Comparison of ENCODE assay signal across 10 cellular contexts in the genomic region with DNA sequence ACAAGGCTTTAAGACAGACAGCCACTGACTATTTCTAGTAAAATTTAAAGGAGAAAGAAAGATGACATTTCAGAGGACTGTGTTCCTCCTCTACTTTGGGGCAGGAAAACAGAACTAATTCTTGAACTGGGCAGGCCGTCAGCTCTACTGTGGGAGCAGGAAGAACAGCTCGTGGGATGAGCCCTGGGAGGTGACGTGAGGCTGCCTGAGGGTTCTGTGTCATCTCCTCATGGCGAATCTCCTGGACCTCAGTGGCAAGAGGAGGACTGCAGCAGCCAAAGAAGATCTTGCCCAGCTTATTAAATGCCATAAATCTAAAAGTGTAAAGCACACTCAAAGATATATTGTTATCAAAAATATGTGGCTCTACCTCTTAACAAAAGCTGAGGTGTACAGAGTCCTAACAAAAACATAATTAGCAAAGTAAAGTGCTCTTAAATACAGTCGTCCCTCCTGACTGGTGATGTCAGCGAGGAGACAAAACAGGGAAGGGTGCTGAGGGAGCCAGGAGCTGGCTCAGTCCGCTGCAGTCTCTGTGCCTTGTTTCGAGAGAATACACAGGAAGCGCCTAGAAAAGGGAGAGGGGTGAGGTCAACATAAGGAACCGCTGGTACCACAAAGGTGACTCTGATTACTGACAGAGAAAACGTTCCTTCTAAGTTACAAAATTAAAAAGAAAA. TPM values are rescaled to one million over a fixed set of nuclear protein-coding genes. Genes with fewer than 3 reads are reported as not detected.
DNase-seq lines count a peak whose midpoint lies in the region; ATAC-seq and TF ChIP-seq lines count a peak whose summit lies in the region.
"Had no signal": no experiment of that assay in that cellular context is flagged by ENCODE, and none has a peak within 500 bp of the region (broad histone marks: within the 10 kb centered on the region; RNA-seq: fewer than 3 reads in every experiment).

No MANE protein-coding gene starts in this region.

- DNase-seq in activated naive CD4-positive, alpha-beta T cell treated with anti-CD3 and anti-CD28 coated beads, Interleukin-2, amount 50 U/mL, for 72 hours (ENCODE audit: low spot score in 2 of 2): no peak
- DNase-seq in activated naive CD4-positive, alpha-beta T cell (lab: John Stamatoyannopoulos, UW): no peak
- DNase-seq in right atrium auricular region (ENCODE audit: low spot score) (no peak), uterus (peak; percentile 39 to 40), hypothalamus (lab: John Stamatoyannopoulos, UW) (no peak)
- no peak for DNase-seq in activated CD8-positive, alpha-beta memory T cell treated with anti-CD3 and anti-CD28 coated beads for 24 hours
- DNase-seq: cortex of kidney, NCI-H1694 had no signal

- peaks cover 0 to 12% of the 10 kb centered on the region in 2 donors for H3K36me3 Mint-ChIP-seq in activated naive CD4-positive, alpha-beta T cell treated with anti-CD3 and anti-CD28 coated beads, Interleukin-2, amount 50 U/mL, for 72 hours
- H3K36me3 Mint-ChIP-seq in activated naive CD8-positive, alpha-beta T cell: peaks cover 2% of the 10 kb centered on the region

- no peaks in the 10 kb centered on the region for H3K9me3 Mint-ChIP-seq in activated naive CD4-positive, alpha-beta T cell treated with anti-CD3 and anti-CD28 coated beads, Interleukin-2, amount 50 U/mL, for 72 hours
- no peaks in the 10 kb centered on the region for H3K9me3 Mint-ChIP-seq in activated naive CD8-positive, alpha-beta T cell (ENCODE audit: low read depth)

- no peaks in the 10 kb centered on the region for H3K36me3 ChIP-seq in right atrium auricular region
- no peaks in the 10 kb centered on the region for H3K36me3 ChIP-seq in uterus

- H3K27ac Mint-ChIP-seq in activated naive CD4-positive, alpha-beta T cell treated with anti-CD3 and anti-CD28 coated beads, Interleukin-2, amount 50 U/mL, for 72 hours: peak overlapping the region; percentile 67 to 95
- peak overlapping the region; percentile 31 for H3K27ac Mint-ChIP-seq in activated naive CD8-positive, alpha-beta T cell

- peak overlapping the region; percentile 57 for H3K4me3 Mint-ChIP-seq in activated naive CD8-positive, alpha-beta T cell

- TF ChIP-seq POLR2A in uterus (IDR thresholded peaks at IDR 0.05): no peak

- no peak overlapping the region for H3K4me3 ChIP-seq in right atrium auricular region
- no peak overlapping the region for H3K4me3 ChIP-seq in uterus

- H3K27me3 ChIP-seq in right atrium auricular region (no peaks in the 10 kb centered on the region), uterus (no peaks in the 10 kb centered on the region)

- H3K4me1 Mint-ChIP-seq in activated naive CD8-positive, alpha-beta T cell (ENCODE audit: low read depth): peaks cover 97% of the 10 kb centered on the region

- TF ChIP-seq CTCF in right atrium auricular region (IDR thresholded peaks at IDR 0.05): no peak
- no peak for TF ChIP-seq CTCF in uterus (IDR thresholded peaks at IDR 0.05)

- H3K9me3 ChIP-seq in right atrium auricular region (no peaks in the 10 kb centered on the region), uterus (no peaks in the 10 kb centered on the region)

- H3K4me1 ChIP-seq in right atrium auricular region (peaks cover 0 to 78% of the 10 kb centered on the region in 2 donors), uterus (peaks cover 19 to 30% of the 10 kb centered on the region in 2 donors)

- intact Hi-C loops in uterus (cut with DNase I; ENCODE audit: low total_unique reads): no loop called here

- peak; percentile 20 to 66 for ATAC-seq in activated naive CD4-positive, alpha-beta T cell treated with anti-CD3 and anti-CD28 coated beads, Interleukin-2, amount 50 U/mL, for 72 hours
- no peak for ATAC-seq in GM21723 (IDR thresholded peaks at IDR 0.05; ENCODE audit: unreplicated experiment)

- H3K27me3 Mint-ChIP-seq in activated naive CD8-positive, alpha-beta T cell: no peaks in the 10 kb centered on the region

- H3K27ac ChIP-seq in right atrium auricular region (peak overlapping the region; percentile 39 to 41), uterus (peak overlapping the region; percentile 49 to 64)

RNA-seq across cellular contexts. Expression of a gene that starts 58.0 kb away (rescaled TPM):
- total RNA-seq in activated naive CD4-positive, alpha-beta T cell treated with anti-CD3 and anti-CD28 coated beads, Interleukin-2, amount 50 U/mL, for 72 hours: 10 to 100 TPM; 39.9 to 50.0 TPM
- total RNA-seq in right atrium auricular region: 10 to 100 TPM; 38.3 to 54.3 TPM
- 100 to 1,000 TPM in 1 of 4 donors, 10 to 100 TPM in 3; 58.5 to 146 (median 65.6) TPM for total RNA-seq in uterus

Comparison
In these comparisons a context has a peak if more than half of its experiments do, and no peak if none do; other contexts are left out.
1. DNase-seq: peak in uterus (2 of 2); none in activated naive CD4-positive, alpha-beta T cell treated with anti-CD3 and anti-CD28 coated beads, Interleukin-2, amount 50 U/mL, for 72 hours (0 of 2), activated naive CD4-positive, alpha-beta T cell (0 of 4), right atrium auricular region (single experiment), activated CD8-positive, alpha-beta memory T cell treated with anti-CD3 and anti-CD28 coated beads for 24 hours (single experiment) and hypothalamus (0 of 51).